Comparison of ENCODE assay signal across 11 cellular contexts in genomic region chr13:41649659-41650058, GRCh38.
DNase-seq lines count a peak whose midpoint lies in the region; ATAC-seq, FAIRE-seq and TF ChIP-seq lines count a peak whose summit lies in the region.
"Had no signal": no experiment of that assay in that cellular context is flagged by ENCODE, and none has a peak within 500 bp of the region (broad histone marks: within the 10 kb centered on the region; RNA-seq: fewer than 3 reads in every experiment).

No MANE protein-coding gene starts in this region.

- no peak overlapping the region for H3K27ac ChIP-seq in astrocyte (ENCODE audit: low read depth, low read length)

- peaks cover 26% of the 10 kb centered on the region for H3K4me1 Mint-ChIP-seq in astrocyte (ENCODE audit: low read depth, unreplicated experiment)
- H3K4me1 Mint-ChIP-seq in stimulated activated naive B cell treated with anti-CD40 and anti-IgM and Interleukin-4, amounts not matched to agents 10 μg/mL and 1 μg/mL and 100 μg/mL, for 72 hours = peaks cover 3 to 4% of the 10 kb centered on the region in 2 donors

- H3K36me3 ChIP-seq in H7 (replicated peaks; ENCODE audit: control insufficient read depth, insufficient read depth, low read length) (no peaks in the 10 kb centered on the region), astrocyte (ENCODE audit: insufficient read depth, low read length) (no peaks in the 10 kb centered on the region)

- no peak for ATAC-seq in HG02759 (IDR thresholded peaks at IDR 0.05; ENCODE audit: unreplicated experiment)
- ATAC-seq in stimulated activated naive B cell treated with anti-CD40 and anti-IgM and Interleukin-4, amounts not matched to agents 10 μg/mL and 1 μg/mL and 100 μg/mL, for 72 hours (replicated peaks) = no peak
- no peak for ATAC-seq in HG03521 (IDR thresholded peaks at IDR 0.05; ENCODE audit: unreplicated experiment)
- ATAC-seq: T-helper 17 cell had no signal

- peaks cover 5% of the 10 kb centered on the region for H3K36me3 Mint-ChIP-seq in astrocyte (ENCODE audit: low read depth, unreplicated experiment)
- peaks cover 16 to 21% of the 10 kb centered on the region in 2 donors for H3K36me3 Mint-ChIP-seq in stimulated activated naive B cell treated with anti-CD40 and anti-IgM and Interleukin-4, amounts not matched to agents 10 μg/mL and 1 μg/mL and 100 μg/mL, for 72 hours

- peak; percentile 75 for FAIRE-seq in astrocyte (lab: Jason Lieb, UNC)

- H4K20me1 ChIP-seq in astrocyte (ENCODE audit: insufficient read depth, low read length) = no peaks in the 10 kb centered on the region

- no peaks in the 10 kb centered on the region for H3K79me2 ChIP-seq in astrocyte (ENCODE audit: insufficient read depth, low read length)

- H3K4me3 ChIP-seq in AG04449 (ENCODE audit: low read depth, low read length) (no peak overlapping the region), H7 (ENCODE audit: insufficient read depth, low read depth, low read length) (no peak overlapping the region), astrocyte (ENCODE audit: insufficient read depth, low read depth, low read length) (no peak overlapping the region)

- no peak overlapping the region for H3K4me3 Mint-ChIP-seq in astrocyte (ENCODE audit: unreplicated experiment)
- H3K4me3 Mint-ChIP-seq in stimulated activated naive B cell treated with anti-CD40 and anti-IgM and Interleukin-4, amounts not matched to agents 10 μg/mL and 1 μg/mL and 100 μg/mL, for 72 hours = no peak overlapping the region
- H3K4me3 Mint-ChIP-seq: T-helper 17 cell had no signal

- DNase-seq in AG04449 (ENCODE audit: low read depth, low spot score) (no peak), H7 (peak; percentile 23), astrocyte (ENCODE audit: low read depth) (no peak), iPS-NIHi7 (ENCODE audit: extremely low spot score) (peak; percentile 31), NCI-H510A (lab: John Stamatoyannopoulos, UW) (no peak)
- DNase-seq in stimulated activated naive B cell treated with anti-CD40 and anti-IgM and Interleukin-4, amounts not matched to agents 10 μg/mL and 1 μg/mL and 100 μg/mL, for 72 hours = no peak
- DNase-seq: COR-L47, NCI-H524 treated with DMSO at 0.1 percent for 48 hours, T-helper 17 cell had no signal

- H3K4me2 ChIP-seq in astrocyte (ENCODE audit: low read length) = no peak overlapping the region

- TF ChIP-seq CTCF in AG04449 (IDR thresholded peaks at IDR 0.05; ENCODE audit: insufficient read depth, low read length, missing control alignments) (peak; percentile 34), astrocyte (IDR thresholded peaks at IDR 0.05; ENCODE audit: insufficient read depth, low read depth, low read length) (peak; percentile 36)

- peaks cover 18% of the 10 kb centered on the region for H3K4me1 ChIP-seq in astrocyte (ENCODE audit: insufficient read depth, low read length)

- POLR2A ChIA-PET in AG04449 (lab: Yijun Ruan, JAX) = interaction anchor here (0.5 kb wide), 1 partner anchor 188 kb away, joined by 4 read pairs; no protein-coding TSS in a partner anchor

- CTCF ChIA-PET in AG04449 (lab: Yijun Ruan, JAX) = interaction anchor here (0.6 to 13.2 kb wide), 17 partner anchors 9 to 464 kb away, joined by 3 to 237 read pairs (median 4); no protein-coding TSS in a partner anchor

- H3K27me3 Mint-ChIP-seq in astrocyte (ENCODE audit: low read depth, unreplicated experiment) = no peaks in the 10 kb centered on the region
- peaks cover 13 to 26% of the 10 kb centered on the region in 2 donors for H3K27me3 Mint-ChIP-seq in stimulated activated naive B cell treated with anti-CD40 and anti-IgM and Interleukin-4, amounts not matched to agents 10 μg/mL and 1 μg/mL and 100 μg/mL, for 72 hours
- H3K27me3 Mint-ChIP-seq: T-helper 17 cell had no signal

- H2AFZ ChIP-seq in astrocyte (ENCODE audit: low read depth, low read length) = no peak overlapping the region

- no peaks in the 10 kb centered on the region for H3K9me3 Mint-ChIP-seq in astrocyte (ENCODE audit: unreplicated experiment)
- H3K9me3 Mint-ChIP-seq in stimulated activated naive B cell treated with anti-CD40 and anti-IgM and Interleukin-4, amounts not matched to agents 10 μg/mL and 1 μg/mL and 100 μg/mL, for 72 hours = no peaks in the 10 kb centered on the region

- H3K9ac ChIP-seq in astrocyte (ENCODE audit: low read length) = no peak overlapping the region

- no peaks in the 10 kb centered on the region for H3K9me3 ChIP-seq in astrocyte (ENCODE audit: insufficient read depth, low read depth, low read length)

- peak overlapping the region; percentile 81 for H3K27ac Mint-ChIP-seq in astrocyte (ENCODE audit: unreplicated experiment)
- H3K27ac Mint-ChIP-seq in stimulated activated naive B cell treated with anti-CD40 and anti-IgM and Interleukin-4, amounts not matched to agents 10 μg/mL and 1 μg/mL and 100 μg/mL, for 72 hours = no peak overlapping the region
- H3K27ac Mint-ChIP-seq: T-helper 17 cell had no signal

- H3K27me3 ChIP-seq in H7 (ENCODE audit: control insufficient read depth, insufficient read depth, low read length) = no peaks in the 10 kb centered on the region
- no peaks in the 10 kb centered on the region for H3K27me3 ChIP-seq in astrocyte (ENCODE audit: insufficient read depth, low read length)

Comparison
In these comparisons a context has a peak if more than half of its experiments do, and no peak if none do; other contexts are left out.
1. DNase-seq: peak in H7 (single experiment) and iPS-NIHi7 (single experiment); none in AG04449 (single experiment), astrocyte (single experiment), stimulated activated naive B cell treated with anti-CD40 and anti-IgM and Interleukin-4, amounts not matched to agents 10 μg/mL and 1 μg/mL and 100 μg/mL, for 72 hours (single experiment) and NCI-H510A (single experiment).